9 cellular contexts compared by ENCODE assay signal in the genomic region with DNA sequence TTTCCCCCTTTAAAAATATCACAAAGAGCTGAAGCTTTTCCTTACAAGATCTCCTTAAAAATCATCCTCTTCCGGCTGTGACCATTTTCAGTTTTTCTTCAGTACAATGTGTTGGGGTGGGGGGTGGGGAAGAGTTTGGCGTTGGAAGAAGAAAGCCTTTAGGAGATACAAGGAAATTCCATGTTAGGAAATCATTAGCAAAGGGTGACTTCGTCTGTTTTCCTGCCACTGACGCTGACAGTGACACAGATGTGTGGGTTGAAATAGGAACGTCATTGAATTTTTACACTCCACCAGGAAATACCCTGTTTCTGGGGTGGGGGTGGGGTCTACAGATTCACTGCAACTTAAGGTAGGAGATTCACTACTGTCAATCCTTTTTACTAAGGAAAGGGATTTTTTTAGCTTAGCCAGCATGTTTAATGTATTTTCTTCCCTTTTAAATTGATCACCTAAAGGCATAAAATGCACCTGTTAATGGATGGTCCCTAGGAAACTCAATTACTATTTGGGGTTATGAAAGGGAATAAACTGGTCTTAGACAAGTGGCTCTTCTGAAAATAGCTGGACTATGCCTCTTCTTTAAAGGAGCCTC. TPM values are rescaled to one million over a fixed set of nuclear protein-coding genes. Genes with fewer than 3 reads are reported as not detected.
DNase-seq lines count a peak whose midpoint lies in the region; ATAC-seq, FAIRE-seq and TF ChIP-seq lines count a peak whose summit lies in the region.
"Had no signal": no experiment of that assay in that cellular context is flagged by ENCODE, and none has a peak within 500 bp of the region (broad histone marks: within the 10 kb centered on the region; RNA-seq: fewer than 3 reads in every experiment).

No MANE protein-coding gene starts in this region.

- H3K27ac ChIP-seq in left ventricle myocardium inferior (replicated peaks), result peak overlapping the region; percentile 84
- peak overlapping the region; percentile 41 to 63 for H3K27ac ChIP-seq in mucosa of rectum (ENCODE audit: low read depth in 2 of 2, low read length in 2 of 2)
- no peak overlapping the region for H3K27ac ChIP-seq in urinary bladder (ENCODE audit: low read depth)

- H3K27me3 Mint-ChIP-seq in chondrocyte (ENCODE audit: low read depth), result no peaks in the 10 kb centered on the region

- peaks cover 3% of the 10 kb centered on the region for H3K9me3 Mint-ChIP-seq in chondrocyte (ENCODE audit: low read depth)

- TF ChIP-seq POLR2A in GM12891 (IDR thresholded peaks at IDR 0.05; ENCODE audit: low read depth, low read length), result no peak

- no peaks in the 10 kb centered on the region for H3K27me3 ChIP-seq in left ventricle myocardium inferior (ENCODE audit: low read depth)
- peaks cover 5 to 7% of the 10 kb centered on the region in 2 donors for H3K27me3 ChIP-seq in mucosa of rectum (ENCODE audit: control insufficient read depth in 2 of 2, insufficient read depth in 2 of 2, low read length in 2 of 2)

- 15% methylated on average over 5 of the region's 5 CpGs for WGBS in urinary bladder

- intact Hi-C loops in left ventricle myocardium inferior (cut with micrococcal nuclease), result no loop called here
- intact Hi-C loops in left cardiac atrium (cut with DNase I), result loop anchor here (10.0 kb wide), 3 partner anchors 118 to 402 kb away; no protein-coding TSS in a partner anchor

- peaks cover 13% of the 10 kb centered on the region for H3K4me1 ChIP-seq in left ventricle myocardium inferior
- peaks cover 4 to 12% of the 10 kb centered on the region in 2 donors for H3K4me1 ChIP-seq in mucosa of rectum (ENCODE audit: control insufficient read depth in 2 of 2, insufficient read depth in 2 of 2, low read length in 2 of 2)
- no peaks in the 10 kb centered on the region for H3K4me1 ChIP-seq in urinary bladder (ENCODE audit: insufficient read depth)

- H3K4me3 ChIP-seq in left ventricle myocardium inferior, result peak overlapping the region; percentile 73
- peak overlapping the region in 1 of 2 donors; percentile 48 for H3K4me3 ChIP-seq in mucosa of rectum (ENCODE audit: low read length in 2 of 2)
- H3K4me3 ChIP-seq in urinary bladder (ENCODE audit: low read depth, low read length), result peak overlapping the region; percentile 16

- no peak for DNase-seq in left ventricle myocardium inferior
- DNase-seq in left cardiac atrium, result no peak
- no peak for DNase-seq in chondrocyte (ENCODE audit: low spot score)
- no peak for DNase-seq in NCI-H510A treated with DMSO at 0.1 percent for 48 hours (lab: John Stamatoyannopoulos, UW)
- DNase-seq in NCI-H446 (lab: John Stamatoyannopoulos, UW), result no peak
- no peak for DNase-seq in GM12891 (ENCODE audit: insufficient read length, low spot score)
- DNase-seq: activated CD4-positive, CD25-positive, alpha-beta regulatory T cell had no signal

- ATAC-seq in left cardiac atrium, result no peak

- H3K4me3 Mint-ChIP-seq in chondrocyte (ENCODE audit: unreplicated experiment), result peak overlapping the region; percentile 79

- H3K36me3 ChIP-seq in left ventricle myocardium inferior, result no peaks in the 10 kb centered on the region
- no peaks in the 10 kb centered on the region for H3K36me3 ChIP-seq in mucosa of rectum (ENCODE audit: control insufficient read depth in 2 of 2, insufficient read depth in 2 of 2, low read length in 2 of 2)
- no peaks in the 10 kb centered on the region for H3K36me3 ChIP-seq in urinary bladder (ENCODE audit: insufficient read depth)

- H3K9ac ChIP-seq in mucosa of rectum (ENCODE audit: low read depth in 1 of 2, low read length in 2 of 2), result no peak overlapping the region

- peaks cover 20% of the 10 kb centered on the region for H3K4me1 Mint-ChIP-seq in chondrocyte (ENCODE audit: low read depth)

- H3K9me3 ChIP-seq in left ventricle myocardium inferior (replicated peaks), result no peaks in the 10 kb centered on the region
- H3K9me3 ChIP-seq in mucosa of rectum (ENCODE audit: control insufficient read depth in 2 of 2, low read length in 2 of 2), result no peaks in the 10 kb centered on the region

- peak overlapping the region; percentile 91 for H3K27ac Mint-ChIP-seq in chondrocyte (ENCODE audit: unreplicated experiment)

- no peaks in the 10 kb centered on the region for H3K36me3 Mint-ChIP-seq in chondrocyte (ENCODE audit: low read depth)

- TF ChIP-seq CTCF in left ventricle myocardium inferior (IDR thresholded peaks at IDR 0.05; ENCODE audit: borderline replicate concordance), result no peak
- TF ChIP-seq CTCF in chondrocyte (IDR thresholded peaks at IDR 0.05), result no peak

- FAIRE-seq in GM12891 (lab: Jason Lieb, UNC), result no peak

TF ChIP-seq in GM12891, 5 proteins besides CTCF, POLR2A, EP300 and RAD21:
- TF ChIP-seq POU2F2 (IDR thresholded peaks at IDR 0.05; ENCODE audit: low read depth, low read length) (no peak), SPI1 (IDR thresholded peaks at IDR 0.05; ENCODE audit: low read depth, low read length) (no peak)
TF ChIP-seq in GM12891: peak in this region for 0.

RNA-seq across cellular contexts. Expression of gene MAMLD1, which starts 3.9 kb away (rescaled TPM):
- 1.8 TPM for total RNA-seq in left ventricle myocardium inferior
- total RNA-seq in left cardiac atrium, result 1 to 10 TPM; 2.7 to 3.2 TPM
- 6.0 to 9.3 TPM (median 8.8 TPM) in 3 replicates for total RNA-seq in chondrocyte
- 2.5 TPM for total RNA-seq in urinary bladder
- polyA plus RNA-seq in urinary bladder, result 2.9 TPM
- polyA plus RNA-seq in GM12891 (2012; ENCODE audit: low read depth, missing spikeins), result not detected
